Comparison of ENCODE assay signal across 12 cellular contexts in genomic region chr10:43259981-43260761, GRCh38. TPM values are rescaled to one million over a fixed set of nuclear protein-coding genes. Genes with fewer than 3 reads are reported as not detected.
DNase-seq lines count a peak whose midpoint lies in the region; ATAC-seq and TF ChIP-seq lines count a peak whose summit lies in the region.
"Had no signal": no experiment of that assay in that cellular context is flagged by ENCODE, and none has a peak within 500 bp of the region (broad histone marks: within the 10 kb centered on the region; RNA-seq: fewer than 3 reads in every experiment).

No MANE protein-coding gene starts in this region.

- no peak overlapping the region for H3K4me3 ChIP-seq in GM12865 (ENCODE audit: low read depth, low read length)
- H3K4me3 ChIP-seq in right cardiac atrium (ENCODE audit: low read length), result no peak overlapping the region

- no peaks in the 10 kb centered on the region for H3K9me3 ChIP-seq in right cardiac atrium (ENCODE audit: control insufficient read depth, low read length)

- 45% methylated on average over 17 of the region's 17 CpGs for WGBS in right cardiac atrium

- peaks cover 29% of the 10 kb centered on the region for H3K4me1 Mint-ChIP-seq in MCF 10A (ENCODE audit: insufficient read depth, unreplicated experiment)
- H3K4me1 Mint-ChIP-seq in T-helper 2 cell treated with Interferon-gamma antibody and Interleukin-4, amounts not matched to agents 5 μg/mL and 100 μg/mL, for 36 hours (ENCODE audit: low read depth), result no peaks in the 10 kb centered on the region

- DNase-seq in AG08396 (ENCODE audit: low spot score) (peak; percentile 20), GM12865 (ENCODE audit: low read depth) (peak; percentile 31), MCF 10A (ENCODE audit: unreplicated experiment) (peak; percentile 65), right cardiac atrium (peak; percentile 41 to 81 (median 75))
- no peak for DNase-seq in T-helper 2 cell treated with Interferon-gamma antibody and Interleukin-4, amounts not matched to agents 5 μg/mL and 100 μg/mL, for 36 hours (ENCODE audit: low spot score)
- DNase-seq: NCI-H774, SW 1271 had no signal

- no peak overlapping the region for H3K27ac ChIP-seq in right cardiac atrium (ENCODE audit: low read length)
- H3K27ac ChIP-seq: C4-2B had no signal

- ATAC-seq in right cardiac atrium (peak; percentile 30 to 33), HG03342 (IDR thresholded peaks at IDR 0.05; ENCODE audit: unreplicated experiment) (no peak), HG03175 (IDR thresholded peaks at IDR 0.05; ENCODE audit: unreplicated experiment) (no peak), GM21529 (IDR thresholded peaks at IDR 0.05; ENCODE audit: unreplicated experiment) (no peak)
- ATAC-seq: sciatic nerve had no signal

- TF ChIP-seq CTCF in GM12865 (IDR thresholded peaks at IDR 0.05; ENCODE audit: insufficient read depth, low read depth, low read length, missing control alignments) (no peak), MCF 10A (IDR thresholded peaks at IDR 0.05; ENCODE audit: unreplicated experiment) (no peak)

- CTCF ChIA-PET in MCF 10A (lab: Yijun Ruan, JAX), result interaction anchor here (1.0 to 1.9 kb wide), 2 partner anchors 55 to 87 kb away, joined by 3 to 6 read pairs; no protein-coding TSS in a partner anchor

- H3K4me3 Mint-ChIP-seq in MCF 10A (ENCODE audit: unreplicated experiment), result peak overlapping the region; percentile 16
- H3K4me3 Mint-ChIP-seq in T-helper 2 cell treated with Interferon-gamma antibody and Interleukin-4, amounts not matched to agents 5 μg/mL and 100 μg/mL, for 36 hours, result no peak overlapping the region

- no peaks in the 10 kb centered on the region for H3K36me3 Mint-ChIP-seq in MCF 10A (ENCODE audit: insufficient read depth, unreplicated experiment)
- H3K36me3 Mint-ChIP-seq in T-helper 2 cell treated with Interferon-gamma antibody and Interleukin-4, amounts not matched to agents 5 μg/mL and 100 μg/mL, for 36 hours (ENCODE audit: low read depth), result no peaks in the 10 kb centered on the region

- H3K27me3 Mint-ChIP-seq in MCF 10A (ENCODE audit: insufficient read depth, unreplicated experiment), result no peaks in the 10 kb centered on the region
- peaks cover 13% of the 10 kb centered on the region for H3K27me3 Mint-ChIP-seq in T-helper 2 cell treated with Interferon-gamma antibody and Interleukin-4, amounts not matched to agents 5 μg/mL and 100 μg/mL, for 36 hours (ENCODE audit: low read depth)

- BruUV-seq in MCF 10A (replicated peaks; lab: Mats Ljungman, UMichigan), result no TSS peak

- H3K4me1 ChIP-seq in right cardiac atrium (ENCODE audit: control insufficient read depth, insufficient read depth, low read length), result no peaks in the 10 kb centered on the region

- POLR2A ChIA-PET in MCF 10A (lab: Yijun Ruan, JAX), result no interaction called here

- no peaks in the 10 kb centered on the region for H3K27me3 ChIP-seq in right cardiac atrium (ENCODE audit: control insufficient read depth, insufficient read depth)

- intact Hi-C loops in MCF 10A (cut with micrococcal nuclease), result no loop called here
- intact Hi-C loops in right cardiac atrium (cut with DNase I), result no loop called here

- no peaks in the 10 kb centered on the region for H3K9me3 Mint-ChIP-seq in MCF 10A (ENCODE audit: unreplicated experiment)
- no peaks in the 10 kb centered on the region for H3K9me3 Mint-ChIP-seq in T-helper 2 cell treated with Interferon-gamma antibody and Interleukin-4, amounts not matched to agents 5 μg/mL and 100 μg/mL, for 36 hours

- H3K27ac Mint-ChIP-seq in MCF 10A (ENCODE audit: low read depth, unreplicated experiment), result peak overlapping the region; percentile 31
- H3K27ac Mint-ChIP-seq in T-helper 2 cell treated with Interferon-gamma antibody and Interleukin-4, amounts not matched to agents 5 μg/mL and 100 μg/mL, for 36 hours, result no peak overlapping the region

RNA-seq across cellular contexts. Expression of gene RASGEF1A, which starts 6.7 kb away (rescaled TPM):
- total RNA-seq in MCF 10A (2022), result not detected in 2 replicates
- 1 to 10 TPM; 2.0 to 3.4 (median 3.0) TPM for total RNA-seq in right cardiac atrium
- polyA plus RNA-seq in right cardiac atrium, result 1.6 TPM

Comparison
In these comparisons a context has a peak if more than half of its experiments do, and no peak if none do; other contexts are left out.
1. ATAC-seq: peak in right cardiac atrium (2 of 2); none in HG03342 (single experiment), HG03175 (single experiment) and GM21529 (single experiment).